ENCODE assay signal across 7 cellular contexts in genomic region chr20:36305602-36306556, GRCh38. TPM values are rescaled to one million over a fixed set of nuclear protein-coding genes. Genes with fewer than 3 reads are reported as not detected.
DNase-seq lines count a peak whose midpoint lies in the region; ATAC-seq, FAIRE-seq and TF ChIP-seq lines count a peak whose summit lies in the region.

TSS of gene DLGAP4 (plus strand) at chr20:36306339. CDS start at chr20:36431718, 125,379 bp downstream.

- H3K27ac ChIP-seq in right cardiac atrium (ENCODE audit: low read length) (no peak within 1 kb of the TSS), gastrocnemius medialis (no peak within 1 kb of the TSS)

- H3K27me3 ChIP-seq in right cardiac atrium (ENCODE audit: control insufficient read depth, insufficient read depth) (no peaks in the 10 kb centered on the region), gastrocnemius medialis (peaks cover 61 to 68% (median 67%) of the 10 kb centered on the region in 3 donors)

- peaks cover 2% of the 10 kb centered on the region for H3K4me1 Mint-ChIP-seq in activated CD8-positive, alpha-beta memory T cell treated with anti-CD3 and anti-CD28 coated beads, Interleukin-2, amount 10 ng/mL, durations not matched to agents 7 days and 5 days

- H3K4me1 ChIP-seq in right cardiac atrium (ENCODE audit: control insufficient read depth, insufficient read depth, low read length) (no peaks in the 10 kb centered on the region), gastrocnemius medialis (peaks cover 4% of the 10 kb centered on the region in 2 donors)

- in situ Hi-C loops in gastrocnemius medialis (cut with MboI; ENCODE audit: low sequenced_read_pairs in 4 of 4) = no loop called here

- no peak for FAIRE-seq in GM12892 (lab: Jason Lieb, UNC)

- 2% methylated on average over 91 of the region's 96 CpGs for WGBS in right cardiac atrium

- H3K9me3 ChIP-seq in right cardiac atrium (ENCODE audit: control insufficient read depth, low read length) (no peaks in the 10 kb centered on the region), gastrocnemius medialis (no peaks in the 10 kb centered on the region)

- H3K9me3 Mint-ChIP-seq in activated CD8-positive, alpha-beta memory T cell treated with anti-CD3 and anti-CD28 coated beads, Interleukin-2, amount 10 ng/mL, durations not matched to agents 7 days and 5 days (ENCODE audit: low read depth) = no peaks in the 10 kb centered on the region

- H3K4me3 ChIP-seq in right cardiac atrium (ENCODE audit: low read length) (peak within 1 kb of the TSS; percentile 56), gastrocnemius medialis (peak within 1 kb of the TSS; percentile 7 to 36 (median 27))

- no peak within 1 kb of the TSS for H3K27ac Mint-ChIP-seq in activated CD8-positive, alpha-beta memory T cell treated with anti-CD3 and anti-CD28 coated beads, Interleukin-2, amount 10 ng/mL, durations not matched to agents 7 days and 5 days

- CTCF ChIA-PET in activated CD8-positive, alpha-beta memory T cell treated with anti-CD3 and anti-CD28 coated beads, Interleukin-2, amount 10 ng/mL, durations not matched to agents 7 days and 5 days (lab: Charles Lee) = no interaction called here

- H3K4me3 Mint-ChIP-seq in activated CD8-positive, alpha-beta memory T cell treated with anti-CD3 and anti-CD28 coated beads, Interleukin-2, amount 10 ng/mL, durations not matched to agents 7 days and 5 days = no peak within 1 kb of the TSS

- TF ChIP-seq POLR2A in gastrocnemius medialis (IDR thresholded peaks at IDR 0.05) (no peak), GM12892 (IDR thresholded peaks at IDR 0.05; ENCODE audit: low read depth, low read length) (no peak)

- H3K27me3 Mint-ChIP-seq in activated CD8-positive, alpha-beta memory T cell treated with anti-CD3 and anti-CD28 coated beads, Interleukin-2, amount 10 ng/mL, durations not matched to agents 7 days and 5 days = peaks cover 73% of the 10 kb centered on the region

- intact Hi-C loops in right cardiac atrium (cut with DNase I) (no loop called here), gastrocnemius medialis (cut with DNase I; ENCODE audit: low total_unique reads) (no loop called here)

- no peaks in the 10 kb centered on the region for H3K36me3 Mint-ChIP-seq in activated CD8-positive, alpha-beta memory T cell treated with anti-CD3 and anti-CD28 coated beads, Interleukin-2, amount 10 ng/mL, durations not matched to agents 7 days and 5 days

- DNase-seq in HT-29 (ENCODE audit: low spot score) (no peak), right cardiac atrium (no peak), gastrocnemius medialis (no peak), GM12892 (ENCODE audit: insufficient read length) (no peak)
- DNase-seq in activated CD8-positive, alpha-beta memory T cell treated with anti-CD3 and anti-CD28 coated beads, Interleukin-2, amount 10 ng/mL, durations not matched to agents 7 days and 5 days = no peak

- no peaks in the 10 kb centered on the region for H3K36me3 ChIP-seq in gastrocnemius medialis

- ATAC-seq in activated CD8-positive, alpha-beta memory T cell treated with anti-CD3 and anti-CD28 coated beads, Interleukin-2, amount 10 ng/mL, durations not matched to agents 7 days and 5 days = no peak
- ATAC-seq in right cardiac atrium (no peak), gastrocnemius medialis (no peak), GM18873 (IDR thresholded peaks at IDR 0.05; ENCODE audit: low FRiP score, unreplicated experiment) (no peak), GM21360 (IDR thresholded peaks at IDR 0.05; ENCODE audit: unreplicated experiment) (no peak)

- no peak for TF ChIP-seq CTCF in gastrocnemius medialis (IDR thresholded peaks at IDR 0.05 in 4 of 5, conservative IDR thresholded peaks at IDR 0.05 in 1 of 5)

RNA-seq across cellular contexts. Expression of gene DLGAP4, which starts in this region (rescaled TPM):
- total RNA-seq in HT-29 (2014; rRNA removed; shearing (Covaris generic)) = 21.4 and 37.0 TPM in 2 replicates
- total RNA-seq in activated CD8-positive, alpha-beta memory T cell treated with anti-CD3 and anti-CD28 coated beads, Interleukin-2, amount 10 ng/mL, durations not matched to agents 7 days and 5 days = 10 to 100 TPM; 18.8 to 19.6 TPM
- total RNA-seq in right cardiac atrium (10 to 100 TPM; 42.6 to 60.5 (median 44.6) TPM), gastrocnemius medialis (10 to 100 TPM; 18.8 to 46.7 (median 45.0) TPM)
- 40.7 TPM for polyA plus RNA-seq in right cardiac atrium
- 29.2 TPM for polyA plus RNA-seq in GM12892 (2012; ENCODE audit: missing spikeins)
